ENCODE assay signal across 8 cellular contexts in genomic region chr17:64420143-64420670, GRCh38. TPM values are rescaled to one million over a fixed set of nuclear protein-coding genes. Genes with fewer than 3 reads are reported as not detected.
A peak's percentile ranks its signal among the peaks of the same experiment; 100 is the strongest.
DNase-seq lines count a peak whose midpoint lies in the region; ATAC-seq, FAIRE-seq and TF ChIP-seq lines count a peak whose summit lies in the region.

No MANE protein-coding gene starts in this region.

- H3K9ac ChIP-seq in colonic mucosa (ENCODE audit: low read depth in 2 of 2, low read length in 2 of 2) (no peak overlapping the region), HepG2 (ENCODE audit: insufficient read depth, low read depth, low read length) (no peak overlapping the region)

- in situ Hi-C loops in HepG2 (cut with HindIII; ENCODE audit: extremely low pct_ligation_motif_present, low pct_unique_long_range_greater_than_20kb) = loop anchor here (5.0 kb wide), 1 partner anchor 72 kb away; no protein-coding TSS in a partner anchor

- H3K36me3 ChIP-seq in colonic mucosa = no peaks in the 10 kb centered on the region
- H3K36me3 ChIP-seq in HepG2 (replicated peaks in 1 of 2; ENCODE audit: control insufficient read depth in 1 of 2, insufficient read depth in 2 of 2, low read length in 2 of 2) = no peaks in the 10 kb centered on the region
- H3K36me3 ChIP-seq in tibial artery = no peaks in the 10 kb centered on the region

- BruUV-seq in HepG2 (replicated peaks; lab: Mats Ljungman, UMichigan) = no TSS peak

- 10% methylated on average over 6 of the region's 6 CpGs for WGBS in HepG2 (ENCODE audit: low lambda C conversion rate)

- ATAC-seq in HepG2 (peak; percentile 82), GM21786 (IDR thresholded peaks at IDR 0.05; ENCODE audit: unreplicated experiment) (no peak)

- no peak overlapping the region for H3K4me2 ChIP-seq in HepG2 (ENCODE audit: low read depth, low read length)

- H3K4me1 ChIP-seq in colonic mucosa (no peaks in the 10 kb centered on the region), HepG2 (ENCODE audit: insufficient read depth, low read length) (peaks cover 31% of the 10 kb centered on the region), tibial artery (peaks cover 0 to 4% (median 0%) of the 10 kb centered on the region in 4 donors)

- H3K9me3 ChIP-seq in colonic mucosa = no peaks in the 10 kb centered on the region
- no peaks in the 10 kb centered on the region for H3K9me3 ChIP-seq in HepG2 (ENCODE audit: low read length)
- H3K9me3 ChIP-seq in tibial artery = no peaks in the 10 kb centered on the region

- CTCF ChIA-PET in HepG2 (lab: Yijun Ruan, JAX; ENCODE audit: low intra/inter-chr PET ratio, low total read pairs) = interaction anchor here (0.8 to 7.9 kb wide), 6 partner anchors 70 to 229 kb away, joined by 3 to 130 read pairs (median 10); no protein-coding TSS in a partner anchor

- H3K27me3 ChIP-seq in colonic mucosa = no peaks in the 10 kb centered on the region
- H3K27me3 ChIP-seq in HepG2 (ENCODE audit: control insufficient read depth in 1 of 2, insufficient read depth in 2 of 2, low read length in 2 of 2) = no peaks in the 10 kb centered on the region
- no peaks in the 10 kb centered on the region for H3K27me3 ChIP-seq in tibial artery

- no peak for TF ChIP-seq POLR2A in HepG2 (IDR thresholded peaks at IDR 0.05; ENCODE audit: insufficient read depth in 1 of 2, low read depth in 2 of 2, low read length in 2 of 2)

- intact Hi-C loops in colonic mucosa (cut with DNase I) = loop anchor here (2.0 kb wide), 1 partner anchor 71 kb away; no protein-coding TSS in a partner anchor
- intact Hi-C loops in HepG2 (cut with micrococcal nuclease; ENCODE audit: unreplicated experiment) = loop anchor here (1.0 to 2.0 kb wide), 3 partner anchors 71 to 317 kb away; no protein-coding TSS in a partner anchor
- intact Hi-C loops in tibial artery (cut with DNase I; ENCODE audit: low total_unique reads) = loop anchor here (5.0 kb wide), 1 partner anchor 77 kb away; the partner anchor contains the start of gene POLG2

- peak; percentile 79 for DNase-seq in AG10803 (ENCODE audit: low read depth)
- DNase-seq in NCI-H128 (lab: John Stamatoyannopoulos, UW; ENCODE audit: unreplicated experiment) = peak; percentile 21
- DNase-seq in SHP77 treated with DMSO at 0.1 percent for 48 hours (lab: John Stamatoyannopoulos, UW) = peak; percentile 68
- DNase-seq in colonic mucosa = peak; percentile 39
- DNase-seq in HepG2 (ENCODE audit: low spot score) = peak; percentile 81
- DNase-seq in tibial artery = no peak

- no peak for FAIRE-seq in HepG2 (lab: Jason Lieb, UNC)

- TF ChIP-seq EP300 in HepG2 (IDR thresholded peaks at IDR 0.05; ENCODE audit: low read depth in 2 of 2, low read length in 2 of 2) (no peak), HepG2 (CRISPR knock-in tag; IDR thresholded peaks at IDR 0.05; ENCODE audit: borderline replicate concordance) (no peak)

- peak; percentile 52 for TF ChIP-seq RAD21 in HepG2 (CRISPR knock-in tag; IDR thresholded peaks at IDR 0.05)

- H3K27ac ChIP-seq in colonic mucosa (no peak overlapping the region), HepG2 (ENCODE audit: extremely low read length, insufficient read depth, low read length) (no peak overlapping the region), tibial artery (no peak overlapping the region)

- H2AFZ ChIP-seq in HepG2 (ENCODE audit: low read length) = no peak overlapping the region

- POLR2A ChIA-PET in HepG2 (lab: Yijun Ruan, JAX) = interaction anchor here (0.9 to 3.5 kb wide), 6 partner anchors 13 to 102 kb away, joined by 3 to 18 read pairs (median 4); partner anchors contain the start of genes CEP95, DDX5 and POLG2

- TF ChIP-seq CTCF in AG10803 (conservative IDR thresholded peaks at IDR 0.05; ENCODE audit: low read length) (peak; percentile 83), GM12874 (IDR thresholded peaks at IDR 0.05; ENCODE audit: insufficient read depth, low read depth, low read length) (peak; percentile 61), colonic mucosa (IDR thresholded peaks at IDR 0.05) (peak; percentile 77), HepG2 (CRISPR knock-in tag; IDR thresholded peaks at IDR 0.05) (peak; percentile 86), tibial artery (IDR thresholded peaks at IDR 0.05) (peak; percentile 64 to 70)

- no peaks in the 10 kb centered on the region; the same call in 1 of the 2 replicates for H4K20me1 ChIP-seq in HepG2 (ENCODE audit: insufficient read depth, low read length)

- no peak overlapping the region for H3K4me3 ChIP-seq in AG10803 (ENCODE audit: low read length)
- H3K4me3 ChIP-seq in colonic mucosa = no peak overlapping the region
- H3K4me3 ChIP-seq in HepG2 (replicated peaks in 1 of 3; ENCODE audit: insufficient read depth in 1 of 3, low read depth in 2 of 3, low read length in 3 of 3) = no peak overlapping the region
- H3K4me3 ChIP-seq in tibial artery = no peak overlapping the region

- no peaks in the 10 kb centered on the region for H3K79me2 ChIP-seq in HepG2 (ENCODE audit: insufficient read depth, low read length)

TF ChIP-seq in HepG2, 621 proteins besides CTCF, POLR2A, EP300 and RAD21 (continues in another document):
- TF ChIP-seq ZNF512 (CRISPR knock-in tag; IDR thresholded peaks at IDR 0.05) = no peak
- peak; percentile 83; the same call in 1 of the 2 replicates for TF ChIP-seq ZNF652 (CRISPR knock-in tag; IDR thresholded peaks at IDR 0.05; ENCODE audit: borderline replicate concordance, low read depth)
- TF ChIP-seq MXD4 (CRISPR knock-in tag; IDR thresholded peaks at IDR 0.05) = 0 out of 2 replicates have a peak, but pooled peaks have one; percentile 31
- 0 out of 2 replicates have a peak, but pooled peaks have one; percentile 46 for TF ChIP-seq NCOA1 (CRISPR knock-in tag; IDR thresholded peaks at IDR 0.05)
- no peak for TF ChIP-seq JUNB (CRISPR knock-in tag; IDR thresholded peaks at IDR 0.05; ENCODE audit: borderline replicate concordance)

RNA-seq across cellular contexts. Expression of gene MILR1, which starts 28.7 kb away (rescaled TPM):
- total RNA-seq in colonic mucosa = 1 to 10 TPM; 2.0 to 5.3 TPM
- total RNA-seq in HepG2 (2016; rRNA removed; fragmentation: Illumina TruSeq; extraction: Trizol) = 0.27 TPM in 1 of 2 replicates, not detected in the other
- total RNA-seq in HepG2 (2016; cell fraction: cytosol; rRNA removed; fragmentation: Illumina TruSeq; extraction: Trizol; ENCODE audit: low read depth) = not detected in 2 replicates
- not detected in 2 replicates for total RNA-seq in HepG2 (2016; cell fraction: insoluble cytoplasmic fraction; rRNA removed; fragmentation: Illumina TruSeq; extraction: Trizol)
- total RNA-seq in HepG2 (2016; cell fraction: membrane; rRNA removed; fragmentation: Illumina TruSeq; extraction: Trizol) = not detected in 2 replicates
- not detected in 2 replicates for total RNA-seq in HepG2 (2016; cell fraction: nucleus; rRNA removed; fragmentation: Illumina TruSeq; extraction: Trizol)
- polyA plus RNA-seq in HepG2 (2011; rRNA removed) = 0.98 and 1.7 TPM in 2 replicates
- 0.47 and 0.75 TPM in 2 replicates for polyA plus RNA-seq in HepG2 (2011; cell fraction: cytosol; rRNA removed)
- 0.80 and 1.5 TPM in 2 replicates for polyA plus RNA-seq in HepG2 (2011; cell fraction: nucleus; rRNA removed)
- polyA plus RNA-seq in HepG2 (2012) = 0.57 TPM in 1 of 2 replicates, not detected in the other
- polyA plus RNA-seq in HepG2 (2016; cell fraction: cytosol; fragmentation: Illumina TruSeq; extraction: Trizol; ENCODE audit: low read depth) = not detected in 2 replicates
- not detected in 2 replicates for polyA plus RNA-seq in HepG2 (2016; cell fraction: insoluble cytoplasmic fraction; fragmentation: Illumina TruSeq; extraction: Trizol; ENCODE audit: low read depth)
- 0.34 TPM in 1 of 2 replicates, not detected in the other for polyA plus RNA-seq in HepG2 (2016; cell fraction: membrane; fragmentation: Illumina TruSeq; extraction: Trizol; ENCODE audit: low read depth)
- 0.64 TPM in 1 of 2 replicates, not detected in the other for polyA plus RNA-seq in HepG2 (2016; cell fraction: nucleus; fragmentation: Illumina TruSeq; extraction: Trizol; ENCODE audit: insufficient read depth, low read depth)
- 0.72 TPM in 1 of 2 replicates, not detected in the other for polyA minus RNA-seq in HepG2 (2011; rRNA and poly(A)+ RNA removed; ENCODE audit: low replicate concordance)
- polyA minus RNA-seq in HepG2 (2011; cell fraction: cytosol; rRNA and poly(A)+ RNA removed) = not detected in 2 replicates
- polyA minus RNA-seq in HepG2 (2011; cell fraction: nucleus; rRNA and poly(A)+ RNA removed) = 1.2 and 2.5 TPM in 2 replicates

RNA-seq across cellular contexts. Expression of gene PECAM1, which starts 29.5 kb away (rescaled TPM):
- 10 to 100 TPM; 17.5 to 48.8 TPM for total RNA-seq in colonic mucosa
- 0.24 and 0.90 TPM in 2 replicates for total RNA-seq in HepG2 (2016; rRNA removed; fragmentation: Illumina TruSeq; extraction: Trizol)
- total RNA-seq in HepG2 (2016; cell fraction: cytosol; rRNA removed; fragmentation: Illumina TruSeq; extraction: Trizol; ENCODE audit: low read depth) = 0.20 and 0.35 TPM in 2 replicates
- 0.76 and 0.86 TPM in 2 replicates for total RNA-seq in HepG2 (2016; cell fraction: insoluble cytoplasmic fraction; rRNA removed; fragmentation: Illumina TruSeq; extraction: Trizol)
- 0.17 and 0.31 TPM in 2 replicates for total RNA-seq in HepG2 (2016; cell fraction: membrane; rRNA removed; fragmentation: Illumina TruSeq; extraction: Trizol)
- 0.34 and 1.1 TPM in 2 replicates for total RNA-seq in HepG2 (2016; cell fraction: nucleus; rRNA removed; fragmentation: Illumina TruSeq; extraction: Trizol)
- polyA plus RNA-seq in HepG2 (2011; rRNA removed) = 2.5 and 4.1 TPM in 2 replicates
- polyA plus RNA-seq in HepG2 (2011; cell fraction: cytosol; rRNA removed) = 2.7 and 2.9 TPM in 2 replicates
- 0.26 and 1.3 TPM in 2 replicates for polyA plus RNA-seq in HepG2 (2011; cell fraction: nucleus; rRNA removed)
- polyA plus RNA-seq in HepG2 (2012) = 1.8 and 2.5 TPM in 2 replicates
- polyA plus RNA-seq in HepG2 (2016; cell fraction: cytosol; fragmentation: Illumina TruSeq; extraction: Trizol; ENCODE audit: low read depth) = 0.02 and 0.08 TPM in 2 replicates
- 0.19 and 0.47 TPM in 2 replicates for polyA plus RNA-seq in HepG2 (2016; cell fraction: insoluble cytoplasmic fraction; fragmentation: Illumina TruSeq; extraction: Trizol; ENCODE audit: low read depth)
- 0.17 and 0.31 TPM in 2 replicates for polyA plus RNA-seq in HepG2 (2016; cell fraction: membrane; fragmentation: Illumina TruSeq; extraction: Trizol; ENCODE audit: low read depth)
- 0.15 and 0.64 TPM in 2 replicates for polyA plus RNA-seq in HepG2 (2016; cell fraction: nucleus; fragmentation: Illumina TruSeq; extraction: Trizol; ENCODE audit: insufficient read depth, low read depth)
- polyA minus RNA-seq in HepG2 (2011; rRNA and poly(A)+ RNA removed; ENCODE audit: low replicate concordance) = 0.70 and 13.4 TPM in 2 replicates
- 3.4 and 6.4 TPM in 2 replicates for polyA minus RNA-seq in HepG2 (2011; cell fraction: cytosol; rRNA and poly(A)+ RNA removed)
- polyA minus RNA-seq in HepG2 (2011; cell fraction: nucleus; rRNA and poly(A)+ RNA removed) = 0.77 and 1.4 TPM in 2 replicates

Comparison
In these comparisons a context has a peak if more than half of its experiments do, and no peak if none do; other contexts are left out.
1. DNase-seq: peak in AG10803 (single experiment), NCI-H128 (single experiment), SHP77 treated with DMSO at 0.1 percent for 48 hours (single experiment), colonic mucosa (single experiment) and HepG2 (single experiment); none in tibial artery (0 of 2).
2. RNA of gene PECAM1, which starts 29.5 kb away (total RNA-seq): 17.5 to 48.8 TPM in colonic mucosa; 0.17 to 1.1 TPM in HepG2; every median in the first group is over 4 times any median in the second.
3. Peak in every context shown above with its lines, with median percentiles within 50 percentile points of each other: CTCF ChIP-seq.